34 cellular contexts compared by ENCODE assay signal in the genomic region with DNA sequence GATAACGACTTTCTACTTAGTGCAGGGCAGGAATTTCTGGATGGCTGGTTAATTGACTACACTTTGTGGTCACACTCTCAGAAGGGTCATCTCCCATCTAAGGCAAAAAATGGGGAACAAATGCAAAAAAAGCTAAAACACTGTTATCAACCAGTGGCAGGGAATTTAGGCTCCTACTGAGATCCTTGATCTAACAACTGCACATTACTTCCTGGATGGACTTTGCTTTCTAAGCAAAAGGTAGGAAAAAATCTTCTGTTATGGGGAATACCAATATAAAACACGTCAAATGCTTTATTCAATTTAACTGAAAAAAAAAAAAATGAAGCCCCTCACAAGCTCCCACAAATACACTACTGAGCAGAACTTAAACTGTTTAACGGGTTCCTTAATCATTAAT. TPM values are rescaled to one million over a fixed set of nuclear protein-coding genes. Genes with fewer than 3 reads are reported as not detected.
"Had no signal": no experiment of that assay in that cellular context is flagged by ENCODE, and none has a peak within 500 bp of the region (broad histone marks: within the 10 kb centered on the region; RNA-seq: fewer than 3 reads in every experiment).

No MANE protein-coding gene starts in this region.

- H3K27me3 ChIP-seq: neutrophil, ovary, right lobe of liver, suprapubic skin, testis, tibial artery, transverse colon, upper lobe of right lung, uterus had no signal

- H2AFZ ChIP-seq: parathyroid adenoma had no signal

- H3K36me3 ChIP-seq: neutrophil, ovary, right lobe of liver, suprapubic skin, tibial artery, transverse colon, upper lobe of right lung, uterus had no signal

- H3K4me1 ChIP-seq: parathyroid adenoma, psoas muscle, right lobe of liver, suprapubic skin, testis, tibial artery, upper lobe of right lung, uterus had no signal

- ATAC-seq: naive thymus-derived CD8-positive, alpha-beta T cell; natural killer cell treated with Interleukin-12 subunit alpha and Interleukin-12 subunit beta and Interleukin-15 and Interleukin-18, amount 100 ng/mL, for 72 hours; psoas muscle; right lobe of liver; stimulated activated effector memory CD8-positive, alpha-beta T cell treated with anti-CD3 and anti-CD28 coated beads, Interleukin-12 subunit alpha, Interleukin-12 subunit beta, amount 100 ng/mL, for 72 hours; stimulated activated naive B cell treated with anti-CD40 and anti-IgM and Interleukin-4, amounts not matched to agents 10 μg/mL and 1 μg/mL and 100 μg/mL, for 72 hours; upper lobe of right lung had no signal

- H3K4me3 ChIP-seq: ovary, psoas muscle, right lobe of liver, skin epidermis, suprapubic skin, testis, tibial artery, transverse colon, upper lobe of right lung, uterus had no signal

- H3K4me3 Mint-ChIP-seq: naive B cell; naive thymus-derived CD8-positive, alpha-beta T cell; natural killer cell treated with Interleukin-12 subunit alpha and Interleukin-12 subunit beta and Interleukin-15 and Interleukin-18, amount 100 ng/mL, for 72 hours; stimulated activated effector memory CD8-positive, alpha-beta T cell treated with anti-CD3 and anti-CD28 coated beads, Interleukin-12 subunit alpha, Interleukin-12 subunit beta, amount 100 ng/mL, for 72 hours; stimulated activated naive B cell treated with anti-CD40 and anti-IgM and Interleukin-4, amounts not matched to agents 10 μg/mL and 1 μg/mL and 100 μg/mL, for 72 hours; stimulated activated naive CD8-positive, alpha-beta T cell treated with anti-CD3 and anti-CD28 coated beads, Interleukin-15, Interleukin-2, amounts not matched to agents 100 ng/mL and 50 ng/mL, for 24 hours; type B pancreatic cell had no signal

- H3K79me2 ChIP-seq: parathyroid adenoma had no signal

- H3K9me3 ChIP-seq: neutrophil, ovary, psoas muscle, right lobe of liver, suprapubic skin, testis, tibial artery, transverse colon, upper lobe of right lung, uterus had no signal

- H3K27ac ChIP-seq: neutrophil, ovary, parathyroid adenoma, psoas muscle, right lobe of liver, skin epidermis, suprapubic skin, testis, tibial artery, transverse colon, upper lobe of right lung, uterus had no signal

- H3K36me3 Mint-ChIP-seq: naive B cell; naive thymus-derived CD8-positive, alpha-beta T cell; natural killer cell treated with Interleukin-12 subunit alpha and Interleukin-12 subunit beta and Interleukin-15 and Interleukin-18, amount 100 ng/mL, for 72 hours; stimulated activated effector memory CD8-positive, alpha-beta T cell treated with anti-CD3 and anti-CD28 coated beads, Interleukin-12 subunit alpha, Interleukin-12 subunit beta, amount 100 ng/mL, for 72 hours; stimulated activated naive B cell treated with anti-CD40 and anti-IgM and Interleukin-4, amounts not matched to agents 10 μg/mL and 1 μg/mL and 100 μg/mL, for 72 hours; type B pancreatic cell had no signal

- H3K27me3 Mint-ChIP-seq: progenitor cell of endocrine pancreas; stimulated activated naive B cell treated with anti-CD40 and anti-IgM and Interleukin-4, amounts not matched to agents 10 μg/mL and 1 μg/mL and 100 μg/mL, for 72 hours; stimulated activated naive CD8-positive, alpha-beta T cell treated with anti-CD3 and anti-CD28 coated beads, Interleukin-15, Interleukin-2, amounts not matched to agents 100 ng/mL and 50 ng/mL, for 24 hours had no signal

- H3K9ac ChIP-seq: parathyroid adenoma had no signal

- DNase-seq: naive B cell; naive thymus-derived CD8-positive, alpha-beta T cell; nucleus accumbens; ovary; posterior cingulate gyrus; psoas muscle; right cardiac atrium; right lobe of liver; stimulated activated CD4-positive, alpha-beta T cell treated with anti-CD3 and anti-CD28 coated beads, Interleukin-15, amount 100 ng/mL, for 24 hours; stimulated activated CD4-positive, alpha-beta T cell treated with anti-CD3 and anti-CD28 coated beads, Interleukin-2, amount 100 ng/mL, for 24 hours; stimulated activated CD4-positive, alpha-beta T cell treated with anti-CD3 and anti-CD28 coated beads, Interleukin-2, amount 100 ng/mL, for 48 hours; stimulated activated CD4-positive, alpha-beta T cell treated with anti-CD3 and anti-CD28 coated beads, Interleukin-4, amount 100 ng/mL, for 24 hours; stimulated activated naive B cell treated with anti-CD40 and anti-IgM and Interleukin-4, amounts not matched to agents 10 μg/mL and 1 μg/mL and 100 μg/mL, for 72 hours; stimulated activated naive CD4-positive, alpha-beta T cell treated with Interleukin-2 at 50 U/mL for 16 hours; substantia nigra; tibial artery; transverse colon; upper lobe of right lung; uterus had no signal

- H3K4me1 Mint-ChIP-seq: naive B cell; naive thymus-derived CD8-positive, alpha-beta T cell; stimulated activated effector memory CD8-positive, alpha-beta T cell treated with anti-CD3 and anti-CD28 coated beads, Interleukin-12 subunit alpha, Interleukin-12 subunit beta, amount 100 ng/mL, for 72 hours; stimulated activated naive B cell treated with anti-CD40 and anti-IgM and Interleukin-4, amounts not matched to agents 10 μg/mL and 1 μg/mL and 100 μg/mL, for 72 hours had no signal

- H3K27ac Mint-ChIP-seq: naive B cell; naive thymus-derived CD8-positive, alpha-beta T cell; natural killer cell treated with Interleukin-12 subunit alpha and Interleukin-12 subunit beta and Interleukin-15 and Interleukin-18, amount 100 ng/mL, for 72 hours; progenitor cell of endocrine pancreas; stimulated activated effector memory CD8-positive, alpha-beta T cell treated with anti-CD3 and anti-CD28 coated beads, Interleukin-12 subunit alpha, Interleukin-12 subunit beta, amount 100 ng/mL, for 72 hours; stimulated activated naive B cell treated with anti-CD40 and anti-IgM and Interleukin-4, amounts not matched to agents 10 μg/mL and 1 μg/mL and 100 μg/mL, for 72 hours; stimulated activated naive CD8-positive, alpha-beta T cell treated with anti-CD3 and anti-CD28 coated beads, Interleukin-15, Interleukin-2, amounts not matched to agents 100 ng/mL and 50 ng/mL, for 24 hours; type B pancreatic cell had no signal

- H3K9me3 Mint-ChIP-seq: naive B cell; naive thymus-derived CD8-positive, alpha-beta T cell; natural killer cell treated with Interleukin-12 subunit alpha and Interleukin-12 subunit beta and Interleukin-15 and Interleukin-18, amount 100 ng/mL, for 72 hours; stimulated activated effector memory CD8-positive, alpha-beta T cell treated with anti-CD3 and anti-CD28 coated beads, Interleukin-12 subunit alpha, Interleukin-12 subunit beta, amount 100 ng/mL, for 72 hours; stimulated activated naive B cell treated with anti-CD40 and anti-IgM and Interleukin-4, amounts not matched to agents 10 μg/mL and 1 μg/mL and 100 μg/mL, for 72 hours; stimulated activated naive CD8-positive, alpha-beta T cell treated with anti-CD3 and anti-CD28 coated beads, Interleukin-15, Interleukin-2, amounts not matched to agents 100 ng/mL and 50 ng/mL, for 24 hours; type B pancreatic cell had no signal

RNA-seq across cellular contexts. Expression of a gene that starts 4.6 kb away (rescaled TPM):
- total RNA-seq: myocyte; naive thymus-derived CD8-positive, alpha-beta T cell; natural killer cell treated with Interleukin-12 subunit alpha and Interleukin-12 subunit beta and Interleukin-15 and Interleukin-18, amount 100 ng/mL, for 72 hours; progenitor cell of endocrine pancreas; psoas muscle; right cardiac atrium; suprapubic skin; upper lobe of right lung; uterus had no signal
- polyA plus RNA-seq: naive thymus-derived CD8-positive, alpha-beta T cell; neural cell; psoas muscle; right cardiac atrium had no signal

RNA-seq across cellular contexts. Expression of a gene that starts 23.2 kb away (rescaled TPM):
- total RNA-seq: myocyte; naive thymus-derived CD8-positive, alpha-beta T cell; natural killer cell treated with Interleukin-12 subunit alpha and Interleukin-12 subunit beta and Interleukin-15 and Interleukin-18, amount 100 ng/mL, for 72 hours; omental fat pad; ovary; progenitor cell of endocrine pancreas; psoas muscle; renal cortical epithelial cell; right cardiac atrium; suprapubic skin; testis; upper lobe of right lung; urinary bladder; uterus had no signal
- polyA plus RNA-seq: naive thymus-derived CD8-positive, alpha-beta T cell; neural cell; ovary; right cardiac atrium; urinary bladder had no signal
